Comparison of ENCODE assay signal across 18 cellular contexts in genomic region chr19:57641715-57642234, GRCh38. TPM values are rescaled to one million over a fixed set of nuclear protein-coding genes. Genes with fewer than 3 reads are reported as not detected.
DNase-seq lines count a peak whose midpoint lies in the region; ATAC-seq and TF ChIP-seq lines count a peak whose summit lies in the region.
"Had no signal": no experiment of that assay in that cellular context is flagged by ENCODE, and none has a peak within 500 bp of the region (broad histone marks: within the 10 kb centered on the region; RNA-seq: fewer than 3 reads in every experiment).

No MANE protein-coding gene starts in this region.

- DNase-seq in right lobe of liver (no peak), coronary artery (ENCODE audit: low spot score) (no peak), SK-N-SH (no peak), cortex of kidney (lab: John Stamatoyannopoulos, UW) (no peak)
- DNase-seq in naive thymus-derived CD4-positive, alpha-beta T cell, result no peak
- no peak for DNase-seq in central memory CD4-positive, alpha-beta T cell
- DNase-seq: CD4-positive, alpha-beta memory T cell; DMS153; EL; H7 had no signal

- H3K9me2 ChIP-seq in SK-N-SH, result no peaks in the 10 kb centered on the region

- no peak overlapping the region for H3K4me3 Mint-ChIP-seq in naive thymus-derived CD4-positive, alpha-beta T cell
- H3K4me3 Mint-ChIP-seq: CD4-positive, alpha-beta memory T cell; GM23338 had no signal

- CTCF ChIA-PET in naive thymus-derived CD4-positive, alpha-beta T cell (lab: Charles Lee), result no interaction called here
- CTCF ChIA-PET in SK-N-SH (lab: Yijun Ruan, JAX), result no interaction called here

- peaks cover 16 to 54% (median 49%) of the 10 kb centered on the region in 4 donors for H3K36me3 ChIP-seq in liver (ENCODE audit: control insufficient read depth in 4 of 4, insufficient read depth in 3 of 4, low read depth in 1 of 4, low read length in 3 of 4)
- H3K36me3 ChIP-seq in right lobe of liver, result peaks cover 0 to 42% (median 12%) of the 10 kb centered on the region in 4 donors
- H3K36me3 ChIP-seq in naive thymus-derived CD4-positive, alpha-beta T cell (ENCODE audit: control insufficient read depth in 2 of 3, insufficient read depth in 3 of 3, low read length in 3 of 3), result peaks cover 27 to 63% (median 32%) of the 10 kb centered on the region in 3 experiments
- peaks cover 46 to 66% of the 10 kb centered on the region in 2 experiments for H3K36me3 ChIP-seq in SK-N-SH (replicated peaks in 1 of 2; ENCODE audit: control insufficient read depth in 1 of 2, insufficient read depth in 2 of 2, low read length in 1 of 2)

- H3F3A ChIP-seq in SK-N-SH (replicated peaks; ENCODE audit: insufficient read depth), result peaks cover 4% of the 10 kb centered on the region

- 98% methylated on average over 4 of the region's 4 CpGs for WGBS in liver
- WGBS in right lobe of liver (ENCODE audit: insufficient coverage, low coverage, low lambda C conversion rate, missing lambda C conversion rate), result 94% methylated on average over 2 of the region's 4 CpGs
- WGBS in SK-N-SH (ENCODE audit: low lambda C conversion rate), result 92% methylated on average over 4 of the region's 4 CpGs

- TF ChIP-seq CTCF in liver (IDR thresholded peaks at IDR 0.05; ENCODE audit: low read depth, low read length, missing input control), result no peak
- TF ChIP-seq CTCF in right lobe of liver (IDR thresholded peaks at IDR 0.05), result no peak
- TF ChIP-seq CTCF in coronary artery (IDR thresholded peaks at IDR 0.05), result no peak
- no peak for TF ChIP-seq CTCF in SK-N-SH (IDR thresholded peaks at IDR 0.05)

- intact Hi-C loops in right lobe of liver (cut with DNase I), result no loop called here
- intact Hi-C loops in naive thymus-derived CD4-positive, alpha-beta T cell (cut with micrococcal nuclease), result no loop called here

- H3K9me3 ChIP-seq in liver (ENCODE audit: control insufficient read depth in 4 of 4, low read length in 3 of 4) (peaks cover 36 to 60% (median 57%) of the 10 kb centered on the region in 4 donors), right lobe of liver (peaks cover 0 to 30% (median 9%) of the 10 kb centered on the region in 4 donors), SK-N-SH (peaks cover 35% of the 10 kb centered on the region)
- peaks cover 9 to 89% (median 44%) of the 10 kb centered on the region in 3 experiments for H3K9me3 ChIP-seq in naive thymus-derived CD4-positive, alpha-beta T cell (ENCODE audit: control insufficient read depth in 2 of 3, low read length in 3 of 3)

- H3K9ac ChIP-seq in liver (ENCODE audit: low read depth in 1 of 2, low read length in 2 of 2) (no peak overlapping the region), SK-N-SH (no peak overlapping the region)
- H3K9ac ChIP-seq: BLaER1 treated with 17β-estradiol and CSF1 and Interleukin-3, amounts not matched to agents 10 nM and 100 nM had no signal

- no peaks in the 10 kb centered on the region for H3K4me1 ChIP-seq in liver (ENCODE audit: control insufficient read depth in 4 of 4, insufficient read depth in 4 of 4, low read length in 3 of 4)
- no peaks in the 10 kb centered on the region for H3K4me1 ChIP-seq in right lobe of liver
- no peaks in the 10 kb centered on the region for H3K4me1 ChIP-seq in naive thymus-derived CD4-positive, alpha-beta T cell (ENCODE audit: control insufficient read depth in 2 of 2, insufficient read depth in 2 of 2, low read length in 2 of 2)
- no peaks in the 10 kb centered on the region for H3K4me1 ChIP-seq in SK-N-SH (ENCODE audit: control insufficient read depth in 1 of 2, insufficient read depth in 2 of 2, low read depth in 1 of 2, low read length in 1 of 2)
- H3K4me1 ChIP-seq: BLaER1 treated with 17β-estradiol and CSF1 and Interleukin-3, amounts not matched to agents 10 nM and 100 nM had no signal

- H3K9me3 Mint-ChIP-seq in naive thymus-derived CD4-positive, alpha-beta T cell, result peaks cover 19 to 97% (median 82%) of the 10 kb centered on the region in 11 donors

- no peak overlapping the region for H3K27ac ChIP-seq in liver (ENCODE audit: low read depth in 1 of 2, low read length in 2 of 2)
- no peak overlapping the region for H3K27ac ChIP-seq in right lobe of liver
- no peak overlapping the region for H3K27ac ChIP-seq in coronary artery
- no peak overlapping the region for H3K27ac ChIP-seq in naive thymus-derived CD4-positive, alpha-beta T cell (ENCODE audit: low read depth, low read length)
- H3K27ac ChIP-seq in SK-N-SH (ENCODE audit: low read depth in 2 of 2, low read length in 1 of 2), result no peak overlapping the region
- H3K27ac ChIP-seq: 22Rv1; BLaER1 treated with 17β-estradiol and CSF1 and Interleukin-3, amounts not matched to agents 10 nM and 100 nM had no signal

- no peak for TF ChIP-seq RAD21 in liver (IDR thresholded peaks at IDR 0.05)
- TF ChIP-seq RAD21 in SK-N-SH (IDR thresholded peaks at IDR 0.05; ENCODE audit: low read length), result no peak

- no peaks in the 10 kb centered on the region for H4K20me1 ChIP-seq in SK-N-SH (ENCODE audit: insufficient read depth)
- H4K20me1 ChIP-seq: BLaER1 treated with 17β-estradiol and CSF1 and Interleukin-3, amounts not matched to agents 10 nM and 100 nM had no signal

- peaks cover 5% of the 10 kb centered on the region for H3K79me2 ChIP-seq in SK-N-SH (ENCODE audit: insufficient read depth)

- POLR2A ChIA-PET in naive thymus-derived CD4-positive, alpha-beta T cell (lab: Charles Lee), result interaction anchor here (0.6 kb wide), 1 partner anchor 274 kb away, joined by 3 read pairs; no protein-coding TSS in a partner anchor
- POLR2A ChIA-PET in SK-N-SH (lab: Yijun Ruan, JAX), result no interaction called here

- TF ChIP-seq POLR2A in right lobe of liver (IDR thresholded peaks at IDR 0.05), result no peak

- no peak overlapping the region for H2AFZ ChIP-seq in SK-N-SH (ENCODE audit: low read depth)
- H2AFZ ChIP-seq: GM23338 had no signal

- H3K4me1 Mint-ChIP-seq in naive thymus-derived CD4-positive, alpha-beta T cell, result no peaks in the 10 kb centered on the region
- H3K4me1 Mint-ChIP-seq: GM23338 had no signal

- H3K36me3 Mint-ChIP-seq in naive thymus-derived CD4-positive, alpha-beta T cell, result peaks cover 42 to 78% (median 74%) of the 10 kb centered on the region in 5 donors

- no peaks in the 10 kb centered on the region for H3K27me3 ChIP-seq in liver (ENCODE audit: control insufficient read depth in 4 of 4, insufficient read depth in 4 of 4, low read length in 3 of 4)
- no peaks in the 10 kb centered on the region for H3K27me3 ChIP-seq in right lobe of liver
- no peaks in the 10 kb centered on the region for H3K27me3 ChIP-seq in naive thymus-derived CD4-positive, alpha-beta T cell (ENCODE audit: control insufficient read depth in 2 of 2, insufficient read depth in 2 of 2, low read length in 2 of 2)
- no peaks in the 10 kb centered on the region for H3K27me3 ChIP-seq in SK-N-SH (ENCODE audit: insufficient read depth)
- H3K27me3 ChIP-seq: BLaER1 treated with 17β-estradiol and CSF1 and Interleukin-3, amounts not matched to agents 10 nM and 100 nM had no signal

- no peak overlapping the region for H3K4me2 ChIP-seq in SK-N-SH
- H3K4me2 ChIP-seq: BLaER1 treated with 17β-estradiol and CSF1 and Interleukin-3, amounts not matched to agents 10 nM and 100 nM; GM23338 had no signal

- H3K27me3 Mint-ChIP-seq in naive thymus-derived CD4-positive, alpha-beta T cell, result no peaks in the 10 kb centered on the region
- H3K27me3 Mint-ChIP-seq: CD4-positive, alpha-beta memory T cell; IgD-negative memory B cell had no signal

- no peak overlapping the region for H3K27ac Mint-ChIP-seq in naive thymus-derived CD4-positive, alpha-beta T cell
- H3K27ac Mint-ChIP-seq: GM23338, IgD-negative memory B cell had no signal

- no peak for ATAC-seq in right lobe of liver
- ATAC-seq in naive thymus-derived CD4-positive, alpha-beta T cell, result no peak
- ATAC-seq in HG03175 (IDR thresholded peaks at IDR 0.05; ENCODE audit: unreplicated experiment), result no peak
- ATAC-seq: GM23338 had no signal

- no peak for TF ChIP-seq EP300 in SK-N-SH (IDR thresholded peaks at IDR 0.05; ENCODE audit: borderline replicate concordance in 1 of 2, low read depth in 1 of 2, low read length in 1 of 2)

- H3K4me3 ChIP-seq in liver (ENCODE audit: low read depth in 1 of 3, low read length in 3 of 3) (peak overlapping the region in 2 of 3 donors; percentile 43 to 66), right lobe of liver (no peak overlapping the region), coronary artery (peak overlapping the region; percentile 39), SK-N-SH (ENCODE audit: low read depth in 2 of 2, low read length in 1 of 2) (peak overlapping the region in 1 of 2 experiments; percentile 20; a peak in 1 of 4 replicates)
- H3K4me3 ChIP-seq in naive thymus-derived CD4-positive, alpha-beta T cell (ENCODE audit: low read length), result peak overlapping the region; percentile 5
- H3K4me3 ChIP-seq: GM23338 had no signal

RNA-seq across cellular contexts. Expression of gene ZNF211, which starts 8.8 kb away (rescaled TPM):
- total RNA-seq in liver (1 to 10 TPM; 4.4 to 7.0 TPM), right lobe of liver (1 to 10 TPM; 1.7 to 5.4 (median 3.9) TPM)
- polyA plus RNA-seq in liver (1 to 10 TPM; 2.0 to 2.3 TPM), SK-N-SH (2012; rRNA removed) (8.6 and 10.7 TPM in 2 replicates)
- total RNA-seq in naive thymus-derived CD4-positive, alpha-beta T cell, result 10 to 100 TPM; 18.0 to 56.7 (median 33.7) TPM
- 10 to 100 TPM; 15.1 to 27.9 TPM for polyA plus RNA-seq in naive thymus-derived CD4-positive, alpha-beta T cell
- polyA plus RNA-seq in SK-N-SH (2012; cell fraction: cytosol; rRNA removed), result 6.8 and 7.2 TPM in 2 replicates
- 27.9 and 40.0 TPM in 2 replicates for polyA plus RNA-seq in SK-N-SH (2012; cell fraction: nucleus; rRNA removed)

RNA-seq across cellular contexts. Expression of gene ZSCAN4, which starts 27.0 kb away (rescaled TPM):
- total RNA-seq in liver (not detected), right lobe of liver (not detected)
- polyA plus RNA-seq in liver (not detected), SK-N-SH (2012; rRNA removed) (not detected in 2 replicates)
- not detected for total RNA-seq in naive thymus-derived CD4-positive, alpha-beta T cell
- not detected for polyA plus RNA-seq in naive thymus-derived CD4-positive, alpha-beta T cell
- polyA plus RNA-seq in SK-N-SH (2012; cell fraction: cytosol; rRNA removed), result not detected in 2 replicates
- polyA plus RNA-seq in SK-N-SH (2012; cell fraction: nucleus; rRNA removed), result not detected in 2 replicates
- total RNA-seq: A673; CD4-positive, alpha-beta memory T cell; GM23338; H7; HT1080 had no signal
- polyA plus RNA-seq: CD4-positive, alpha-beta memory T cell; GM23338; IgD-negative memory B cell had no signal

RNA-seq across cellular contexts. Expression of gene ZNF134, which starts 27.7 kb away (rescaled TPM):
- total RNA-seq in liver (10 to 100 TPM in 1 of 2 donors, 1 to 10 TPM in 1; 6.9 to 12.1 TPM), right lobe of liver (1 to 10 TPM; 3.6 to 8.9 (median 5.0) TPM)
- polyA plus RNA-seq in liver (1 to 10 TPM; 1.5 to 4.0 TPM), SK-N-SH (2012; rRNA removed) (9.6 and 9.8 TPM in 2 replicates)
- total RNA-seq in naive thymus-derived CD4-positive, alpha-beta T cell, result 10 to 100 TPM; 14.6 to 33.9 (median 25.7) TPM
- polyA plus RNA-seq in naive thymus-derived CD4-positive, alpha-beta T cell, result 10 to 100 TPM in 1 of 2 donors, 1 to 10 TPM in 1; 8.0 to 16.7 TPM
- 7.4 and 10.8 TPM in 2 replicates for polyA plus RNA-seq in SK-N-SH (2012; cell fraction: cytosol; rRNA removed)
- 10.2 and 17.6 TPM in 2 replicates for polyA plus RNA-seq in SK-N-SH (2012; cell fraction: nucleus; rRNA removed)

RNA-seq across cellular contexts. Expression of gene ZNF551, which starts 40.0 kb away (rescaled TPM):
- total RNA-seq in liver (10 to 100 TPM in 1 of 2 donors, 1 to 10 TPM in 1; 3.1 to 10.5 TPM), right lobe of liver (1 to 10 TPM in 4 of 6 experiments, under 1 TPM in 2; 0.77 to 2.2 (median 1.4) TPM)
- polyA plus RNA-seq in liver (1 to 10 TPM in 1 of 2 donors, under 1 TPM in 1; 0.79 to 1.0 TPM), SK-N-SH (2012; rRNA removed) (4.9 and 5.9 TPM in 2 replicates)
- total RNA-seq in naive thymus-derived CD4-positive, alpha-beta T cell, result 10 to 100 TPM in 4 of 5 experiments, 1 to 10 TPM in 1; 9.4 to 22.5 (median 20.5) TPM
- 10 to 100 TPM; 11.4 to 12.2 TPM for polyA plus RNA-seq in naive thymus-derived CD4-positive, alpha-beta T cell
- 3.5 and 5.5 TPM in 2 replicates for polyA plus RNA-seq in SK-N-SH (2012; cell fraction: cytosol; rRNA removed)
- 3.9 and 5.2 TPM in 2 replicates for polyA plus RNA-seq in SK-N-SH (2012; cell fraction: nucleus; rRNA removed)

RNA-seq across cellular contexts. Expression of gene ZNF530, which starts 42.1 kb away (rescaled TPM):
- 1 to 10 TPM; 1.4 to 7.1 TPM for total RNA-seq in liver
- 1 to 10 TPM in 1 of 2 donors, under 1 TPM in 1; 0.86 to 1.4 TPM for polyA plus RNA-seq in liver
- 1 to 10 TPM in 1 of 6 experiments, under 1 TPM in 5; 0.25 to 1.2 (median 0.49) TPM for total RNA-seq in right lobe of liver
- 10 to 100 TPM in 1 of 5 experiments, 1 to 10 TPM in 4; 2.0 to 10.9 (median 6.2) TPM for total RNA-seq in naive thymus-derived CD4-positive, alpha-beta T cell
- polyA plus RNA-seq in naive thymus-derived CD4-positive, alpha-beta T cell, result 1 to 10 TPM; 7.1 to 9.3 TPM
- 4.4 and 4.6 TPM in 2 replicates for polyA plus RNA-seq in SK-N-SH (2012; rRNA removed)
- 2.3 and 2.5 TPM in 2 replicates for polyA plus RNA-seq in SK-N-SH (2012; cell fraction: cytosol; rRNA removed)
- 6.0 and 6.3 TPM in 2 replicates for polyA plus RNA-seq in SK-N-SH (2012; cell fraction: nucleus; rRNA removed)

Comparison
In these comparisons a context has a peak if more than half of its experiments do, and no peak if none do; other contexts are left out.
1. H3K4me3 ChIP-seq: peak in liver (2 of 3), coronary artery (single experiment) and naive thymus-derived CD4-positive, alpha-beta T cell (single experiment); none in right lobe of liver (0 of 3).